In genomic region chr3:68206524-68207117, GRCh38 we compare ENCODE assay signal across 1 cellular context.
TF ChIP-seq lines count a peak whose summit lies in the region.

No MANE protein-coding gene starts in this region.

TF ChIP-seq in GM23338, 12 proteins besides CTCF, POLR2A, EP300 and RAD21 (continued from another document):
- TF ChIP-seq REST (IDR thresholded peaks at IDR 0.05; ENCODE audit: unreplicated experiment) (no peak), ZNF114 (CRISPR knock-in tag; IDR thresholded peaks at IDR 0.05) (no peak), CREB1 (CRISPR knock-in tag; IDR thresholded peaks at IDR 0.05; ENCODE audit: low read depth) (no peak)
